20 cellular contexts compared by ENCODE assay signal in the genomic region with DNA sequence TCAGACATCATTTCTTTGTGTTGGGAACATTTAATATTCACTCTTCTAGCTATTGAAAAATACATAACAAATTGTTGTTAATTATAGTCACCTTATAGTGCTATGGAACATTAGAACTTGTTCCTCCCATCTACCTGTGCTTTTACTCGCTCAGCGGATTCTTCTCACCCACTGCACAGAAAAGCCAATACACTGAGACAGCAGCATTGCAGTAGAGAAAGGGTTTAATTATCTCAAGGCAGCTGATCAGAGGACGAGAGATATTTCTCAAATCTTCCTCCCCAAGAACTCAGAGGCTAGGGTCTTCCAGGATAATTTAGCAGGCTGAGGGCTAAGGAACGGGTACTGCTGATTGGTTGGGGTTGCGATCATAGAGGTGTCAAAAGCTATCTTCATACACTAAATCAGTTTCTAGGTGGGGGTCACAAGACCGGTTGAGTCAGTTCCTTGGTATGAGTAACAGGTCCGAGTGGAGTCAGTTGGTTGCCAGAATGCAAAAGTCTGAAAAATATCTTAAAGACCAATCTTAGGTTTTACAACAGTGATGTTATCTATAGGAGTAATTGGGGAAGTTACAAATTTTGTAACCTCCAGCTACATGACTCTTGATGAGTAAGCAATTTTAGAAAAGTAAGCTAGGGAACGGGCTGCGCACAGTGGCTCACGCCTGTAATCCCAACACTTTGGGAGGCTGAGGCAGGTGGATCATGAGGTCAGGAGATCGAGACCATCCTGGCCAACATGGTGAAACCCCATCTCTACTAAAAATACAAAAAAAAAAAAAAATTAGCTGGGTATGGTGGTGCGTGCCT.
"Had no signal": no experiment of that assay in that cellular context is flagged by ENCODE, and none has a peak within 500 bp of the region (broad histone marks: within the 10 kb centered on the region; RNA-seq: fewer than 3 reads in every experiment).

No MANE protein-coding gene starts in this region.

- H3K4me2 ChIP-seq: hepatocyte had no signal

- DNase-seq: activated CD4-positive, alpha-beta T cell treated with anti-CD3 and anti-CD28 coated beads, Interleukin-2, amount 10 ng/mL, durations not matched to agents 7 days and 5 days; activated CD4-positive, CD25-positive, alpha-beta regulatory T cell; activated CD8-positive, alpha-beta memory T cell treated with anti-CD3 and anti-CD28 coated beads for 24 hours; activated naive CD4-positive, alpha-beta T cell treated with anti-CD3 and anti-CD28 coated beads for 36 hours; adrenal gland; caudate nucleus; colonic mucosa; effector CD4-positive, alpha-beta T cell; kidney; left ventricle myocardium inferior; pancreas; retina; stimulated activated CD4-positive, alpha-beta T cell treated with anti-CD3 and anti-CD28 coated beads, Interleukin-15, amount 100 ng/mL, for 24 hours; stimulated activated CD4-positive, alpha-beta T cell treated with anti-CD3 and anti-CD28 coated beads, Interleukin-4, amount 100 ng/mL, for 24 hours; stomach had no signal

- H3K4me3 ChIP-seq: adrenal gland, colonic mucosa, hepatocyte, left ventricle myocardium inferior, pancreas, stomach, thoracic aorta had no signal

- H3K4me3 Mint-ChIP-seq: activated CD4-positive, alpha-beta T cell treated with anti-CD3 and anti-CD28 coated beads, Interleukin-2, amount 10 ng/mL, durations not matched to agents 7 days and 5 days; activated naive CD4-positive, alpha-beta T cell treated with anti-CD3 and anti-CD28 coated beads for 36 hours; neural crest cell had no signal

- H3K4me1 ChIP-seq: colonic mucosa, pancreas had no signal

- H3K79me2 ChIP-seq: hepatocyte had no signal

- H3K27ac ChIP-seq: adrenal gland, colonic mucosa, epithelial cell of prostate, hepatocyte, left ventricle myocardium inferior, pancreas, stomach, thoracic aorta had no signal

- H3K27me3 Mint-ChIP-seq: activated CD4-positive, alpha-beta T cell treated with anti-CD3 and anti-CD28 coated beads, Interleukin-2, amount 10 ng/mL, durations not matched to agents 7 days and 5 days had no signal

- H3K27ac Mint-ChIP-seq: activated CD4-positive, alpha-beta T cell treated with anti-CD3 and anti-CD28 coated beads, Interleukin-2, amount 10 ng/mL, durations not matched to agents 7 days and 5 days; activated naive CD4-positive, alpha-beta T cell treated with anti-CD3 and anti-CD28 coated beads for 36 hours had no signal

- H3K9me3 ChIP-seq: adrenal gland, colonic mucosa, pancreas had no signal

- H3K36me3 ChIP-seq: adrenal gland, colonic mucosa, pancreas, thoracic aorta had no signal

- ATAC-seq: pancreas had no signal

- FAIRE-seq: kidney, pancreas, TTC549 had no signal

- H3K27me3 ChIP-seq: adrenal gland, colonic mucosa, hepatocyte, pancreas, stomach had no signal

- H2AFZ ChIP-seq: hepatocyte had no signal
